22 cellular contexts compared by ENCODE assay signal in the genomic region with DNA sequence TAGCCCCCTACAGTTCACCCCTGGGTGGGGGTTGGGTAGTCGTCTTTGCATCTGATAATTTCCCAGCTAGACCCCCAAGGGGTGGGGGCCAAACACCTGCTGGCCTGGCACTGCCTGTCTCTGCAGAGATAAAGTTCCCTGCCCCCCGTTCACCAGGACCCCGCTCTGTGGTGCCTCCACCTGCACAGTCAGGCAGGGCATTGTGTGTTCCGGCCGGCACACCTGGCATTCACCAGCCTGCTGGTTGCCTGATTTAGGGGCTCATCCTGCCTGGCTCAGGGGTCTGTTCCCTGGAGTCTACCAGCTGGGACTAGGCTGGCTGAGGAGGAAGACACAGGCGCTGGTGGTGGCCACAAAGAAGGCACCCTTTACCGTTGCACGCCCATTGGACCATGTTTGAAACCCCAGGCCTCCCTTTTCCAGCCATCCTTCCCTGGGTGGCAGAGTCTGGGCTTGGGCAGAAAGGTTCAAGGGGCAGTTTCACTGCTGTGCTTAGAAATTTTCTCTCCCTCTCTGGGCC. TPM values are rescaled to one million over a fixed set of nuclear protein-coding genes. Genes with fewer than 3 reads are reported as not detected.
"Had no signal": no experiment of that assay in that cellular context is flagged by ENCODE, and none has a peak within 500 bp of the region (broad histone marks: within the 10 kb centered on the region; RNA-seq: fewer than 3 reads in every experiment).

No MANE protein-coding gene starts in this region.

- H3K9me3 ChIP-seq: mucosa of descending colon, right atrium auricular region, vagina had no signal

- H3K4me1 ChIP-seq: vagina had no signal

- ATAC-seq: left cardiac atrium; mucosa of descending colon; naive thymus-derived CD8-positive, alpha-beta T cell; stimulated activated memory B cell treated with anti-CD40 and anti-IgM and Interleukin-4, amounts not matched to agents 10 μg/mL and 1 μg/mL and 100 μg/mL, for 72 hours had no signal

- H3K27me3 ChIP-seq: ovary, right atrium auricular region, vagina had no signal

- FAIRE-seq: colon, keratinocyte had no signal

- H3K4me3 ChIP-seq: esophagus squamous epithelium, left ventricle myocardium inferior, mucosa of descending colon, ovary, right atrium auricular region, tibial artery, upper lobe of left lung, vagina had no signal

- H3K36me3 ChIP-seq: esophagus squamous epithelium, left ventricle myocardium inferior, ovary, right atrium auricular region, tibial artery, upper lobe of left lung, vagina had no signal

- H3K27ac ChIP-seq: esophagus squamous epithelium, left ventricle myocardium inferior, ovary, right atrium auricular region, tibial artery, upper lobe of left lung, vagina had no signal

- DNase-seq: dermis blood vessel endothelial cell; esophagus squamous epithelium; foreskin fibroblast; immature natural killer cell; left cardiac atrium; left ventricle myocardium inferior; mucosa of descending colon; naive thymus-derived CD8-positive, alpha-beta T cell; ovary; stimulated activated CD4-positive, alpha-beta T cell treated with anti-CD3 and anti-CD28 coated beads, Interleukin-15, amount 100 ng/mL, for 24 hours; stimulated activated CD4-positive, alpha-beta T cell treated with anti-CD3 and anti-CD28 coated beads, Interleukin-1b, Interleukin-23, amount 100 ng/mL, for 48 hours; stimulated activated CD4-positive, alpha-beta T cell treated with anti-CD3 and anti-CD28 coated beads, Interleukin-4, amount 100 ng/mL, for 24 hours; upper lobe of left lung had no signal

RNA-seq across cellular contexts. Expression of gene SCRT2, which starts 30.8 kb away (rescaled TPM):
- total RNA-seq: dermis blood vessel endothelial cell; epithelial cell of proximal tubule; esophagus squamous epithelium; left cardiac atrium; left ventricle myocardium inferior; lung microvascular endothelial cell; mucosa of descending colon; naive thymus-derived CD8-positive, alpha-beta T cell; ovary; posterior vena cava; right atrium auricular region; upper lobe of left lung; vagina had no signal
- polyA plus RNA-seq: immature natural killer cell; keratinocyte; naive thymus-derived CD8-positive, alpha-beta T cell; ovary had no signal
